7 cellular contexts compared by ENCODE assay signal in genomic region chr10:114822771-114823463, GRCh38. TPM values are rescaled to one million over a fixed set of nuclear protein-coding genes. Genes with fewer than 3 reads are reported as not detected.
DNase-seq lines count a peak whose midpoint lies in the region; ATAC-seq lines count a peak whose summit lies in the region.

No MANE protein-coding gene starts in this region.

- peak overlapping the region; percentile 92 for H3K27ac Mint-ChIP-seq in activated naive CD8-positive, alpha-beta T cell treated with anti-CD3 and anti-CD28 coated beads, Interleukin-2, amount 10 ng/mL, durations not matched to agents 7 days and 5 days

- intact Hi-C loops in left ventricle myocardium superior (cut with micrococcal nuclease), result no loop called here

- DNase-seq in GM03348 (ENCODE audit: low spot score) (peak; percentile 44), HPDE6-E6E7 (ENCODE audit: extremely low spot score) (peak; percentile 32), left ventricle myocardium superior (no peak), renal cortical epithelial cell (ENCODE audit: low read depth) (peak; percentile 84), epidermal melanocyte (ENCODE audit: insufficient read length, low spot score) (no peak)
- no peak for DNase-seq in activated naive CD8-positive, alpha-beta T cell treated with anti-CD3 and anti-CD28 coated beads, Interleukin-2, amount 10 ng/mL, durations not matched to agents 7 days and 5 days
- DNase-seq in stimulated activated CD4-positive, alpha-beta T cell treated with anti-CD3 and anti-CD28 coated beads, Interleukin-4, amount 100 ng/mL, for 24 hours, result no peak

- H3K4me3 Mint-ChIP-seq in activated naive CD8-positive, alpha-beta T cell treated with anti-CD3 and anti-CD28 coated beads, Interleukin-2, amount 10 ng/mL, durations not matched to agents 7 days and 5 days, result peak overlapping the region; percentile 92

- peaks cover 13% of the 10 kb centered on the region for H3K36me3 Mint-ChIP-seq in activated naive CD8-positive, alpha-beta T cell treated with anti-CD3 and anti-CD28 coated beads, Interleukin-2, amount 10 ng/mL, durations not matched to agents 7 days and 5 days

- POLR2A ChIA-PET in activated naive CD8-positive, alpha-beta T cell treated with anti-CD3 and anti-CD28 coated beads, Interleukin-2, amount 10 ng/mL, durations not matched to agents 7 days and 5 days (lab: Charles Lee), result interaction anchor here (0.7 to 3.5 kb wide), 7 partner anchors 11 to 295 kb away, joined by 3 to 23 read pairs (median 4); no protein-coding TSS in a partner anchor

- no peak for ATAC-seq in activated naive CD8-positive, alpha-beta T cell treated with anti-CD3 and anti-CD28 coated beads, Interleukin-2, amount 10 ng/mL, durations not matched to agents 7 days and 5 days (ENCODE audit: low read depth)
- peak; percentile 15 for ATAC-seq in left ventricle myocardium superior

- H3K9me3 Mint-ChIP-seq in activated naive CD8-positive, alpha-beta T cell treated with anti-CD3 and anti-CD28 coated beads, Interleukin-2, amount 10 ng/mL, durations not matched to agents 7 days and 5 days, result no peaks in the 10 kb centered on the region

- H3K27me3 Mint-ChIP-seq in activated naive CD8-positive, alpha-beta T cell treated with anti-CD3 and anti-CD28 coated beads, Interleukin-2, amount 10 ng/mL, durations not matched to agents 7 days and 5 days, result peaks cover 19% of the 10 kb centered on the region

- H3K4me1 Mint-ChIP-seq in activated naive CD8-positive, alpha-beta T cell treated with anti-CD3 and anti-CD28 coated beads, Interleukin-2, amount 10 ng/mL, durations not matched to agents 7 days and 5 days, result peaks cover 15% of the 10 kb centered on the region

RNA-seq across cellular contexts. Expression of gene FHIP2A, which starts 1.3 kb away (rescaled TPM):
- total RNA-seq in activated naive CD8-positive, alpha-beta T cell treated with anti-CD3 and anti-CD28 coated beads, Interleukin-2, amount 10 ng/mL, durations not matched to agents 7 days and 5 days, result 10 to 100 TPM; 26.4 to 29.7 TPM
- 29.4 TPM for total RNA-seq in left ventricle myocardium superior
- total RNA-seq in renal cortical epithelial cell, result 14.6 and 27.0 TPM in 2 replicates

Comparison
In these comparisons a context has a peak if more than half of its experiments do, and no peak if none do; other contexts are left out.
1. DNase-seq: peak in GM03348 (single experiment), HPDE6-E6E7 (single experiment) and renal cortical epithelial cell (single experiment); none in activated naive CD8-positive, alpha-beta T cell treated with anti-CD3 and anti-CD28 coated beads, Interleukin-2, amount 10 ng/mL, durations not matched to agents 7 days and 5 days (single experiment), left ventricle myocardium superior (single experiment), epidermal melanocyte (single experiment) and stimulated activated CD4-positive, alpha-beta T cell treated with anti-CD3 and anti-CD28 coated beads, Interleukin-4, amount 100 ng/mL, for 24 hours (single experiment).